In the genomic region with DNA sequence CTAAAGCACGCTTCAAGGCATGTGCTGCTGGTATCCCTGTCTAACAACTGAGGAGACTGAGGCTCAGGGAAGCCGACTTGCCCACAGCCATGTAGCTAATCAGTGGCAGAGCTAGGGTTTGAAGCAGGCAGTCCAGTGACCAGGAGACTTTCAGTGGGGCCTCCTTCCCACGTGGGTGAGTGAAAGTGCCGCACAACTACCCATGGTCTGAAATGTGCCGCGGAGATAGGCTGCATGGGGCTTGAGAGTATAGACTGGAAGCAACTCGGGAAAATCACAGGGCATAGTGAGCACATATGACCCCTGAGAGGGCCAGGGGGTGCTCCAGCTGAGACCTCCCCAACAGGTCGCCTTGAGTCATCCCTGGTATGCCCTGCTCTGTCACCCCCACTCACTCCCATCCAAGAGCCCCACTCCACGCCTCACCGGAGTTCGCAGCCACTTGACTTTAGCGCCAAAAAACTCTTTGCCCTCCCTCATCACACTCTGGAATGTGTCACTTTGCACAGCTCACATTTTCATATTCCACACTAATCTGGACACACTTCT, we compare ENCODE assay signal across 16 cellular contexts. TPM values are rescaled to one million over a fixed set of nuclear protein-coding genes. Genes with fewer than 3 reads are reported as not detected.
DNase-seq lines count a peak whose midpoint lies in the region; ATAC-seq and TF ChIP-seq lines count a peak whose summit lies in the region.
"Had no signal": no experiment of that assay in that cellular context is flagged by ENCODE, and none has a peak within 500 bp of the region (broad histone marks: within the 10 kb centered on the region; RNA-seq: fewer than 3 reads in every experiment).

No MANE protein-coding gene starts in this region.

- 94 to 95% methylated on average over 12 of the region's 12 CpGs for WGBS in sigmoid colon, 2 donors
- WGBS in GM23248 (ENCODE audit: low coverage in 1 of 2, low lambda C conversion rate in 2 of 2, missing lambda C conversion rate in 2 of 2), 2 experiments = 78 to 84% methylated on average over 12 of the region's 12 CpGs

- H4K20me1 ChIP-seq in GM23338 (replicated peaks; ENCODE audit: insufficient read depth) (no peaks in the 10 kb centered on the region), GM23248 (ENCODE audit: insufficient read depth) (no peaks in the 10 kb centered on the region)

- intact Hi-C loops in sigmoid colon (cut with DNase I) = no loop called here

- no peak for ATAC-seq in GM23338

- peaks cover 31% of the 10 kb centered on the region for H3K4me1 Mint-ChIP-seq in GM23338

- peaks cover 10% of the 10 kb centered on the region; the same call in 2 of the 3 replicates for H3K9me3 Mint-ChIP-seq in GM23338

- in situ Hi-C loops in GM23248 (cut with MboI) = no loop called here

- H2AFZ ChIP-seq in GM23338 (no peak overlapping the region), GM23248 (no peak overlapping the region)

- no peak overlapping the region for H3K9ac ChIP-seq in GM23248

- H3K27me3 ChIP-seq in GM23338 (ENCODE audit: insufficient read depth) (no peaks in the 10 kb centered on the region), sigmoid colon (no peaks in the 10 kb centered on the region), GM23248 (replicated peaks; ENCODE audit: insufficient read depth) (no peaks in the 10 kb centered on the region)
- H3K27me3 ChIP-seq: tibial artery had no signal

- DNase-seq in GM23338 (ENCODE audit: low spot score) (no peak), islet precursor cell (peak; percentile 47), sigmoid colon (no peak), SK-N-DZ (ENCODE audit: low spot score) (no peak), HPDE6-E6E7 (ENCODE audit: extremely low spot score) (no peak), GM23248 (no peak), GM03348 (ENCODE audit: low spot score) (no peak)
- DNase-seq: activated naive CD4-positive, alpha-beta T cell treated with Interleukin-2 at 50 U/mL for 16 hours; activated T-cell treated with anti-CD3 and anti-CD28 coated beads, Interleukin-2, amount 50 U/mL, for 48 hours; cortex of kidney; NK-92 treated with Interleukin-12 subunit alpha and Interleukin-12 subunit beta, amount 100 ng/mL, for 24 hours; retina; stimulated activated naive CD4-positive, alpha-beta T cell treated with Interleukin-2 at 50 U/mL for 16 hours; tibial artery had no signal

- H3K79me2 ChIP-seq in GM23338 (replicated peaks; ENCODE audit: insufficient read depth) (peaks cover 68% of the 10 kb centered on the region), GM23248 (ENCODE audit: insufficient read depth) (no peaks in the 10 kb centered on the region)

- H3F3A ChIP-seq in GM23338 (replicated peaks; ENCODE audit: low read depth) (0 out of 2 replicates have a peak, but pooled peaks cover 3% of the 10 kb centered on the region), GM23248 (ENCODE audit: insufficient read depth) (no peaks in the 10 kb centered on the region)

- H3K27me3 Mint-ChIP-seq in GM23338 (ENCODE audit: insufficient read depth, low read depth, poor library complexity) = peaks cover 9% of the 10 kb centered on the region
- H3K27me3 Mint-ChIP-seq: IgD-negative memory B cell had no signal

- TF ChIP-seq POLR2A in sigmoid colon (IDR thresholded peaks at IDR 0.05) = no peak

- no peak overlapping the region for H3K4me3 Mint-ChIP-seq in GM23338
- H3K4me3 Mint-ChIP-seq: IgD-negative memory B cell had no signal

- no peaks in the 10 kb centered on the region for H3K9me2 ChIP-seq in GM23338 (ENCODE audit: insufficient read depth)
- H3K9me2 ChIP-seq in GM23248 (ENCODE audit: insufficient read depth) = no peaks in the 10 kb centered on the region

- H3K4me2 ChIP-seq in GM23338 = no peak overlapping the region
- no peak overlapping the region for H3K4me2 ChIP-seq in GM23248 (ENCODE audit: unreplicated experiment)

- peak overlapping the region; percentile 49; the same call in 1 of the 2 replicates for H3K27ac Mint-ChIP-seq in GM23338

- TF ChIP-seq CTCF in GM23338 (conservative IDR thresholded peaks at IDR 0.05; ENCODE audit: low read depth in 2 of 2) = no peak
- no peak for TF ChIP-seq CTCF in VCaP (conservative IDR thresholded peaks at IDR 0.05)
- no peak for TF ChIP-seq CTCF in sigmoid colon (IDR thresholded peaks at IDR 0.05)

- H3K36me3 ChIP-seq in GM23338 (ENCODE audit: insufficient read depth) (no peaks in the 10 kb centered on the region), sigmoid colon (no peaks in the 10 kb centered on the region), GM23248 (ENCODE audit: low read depth) (no peaks in the 10 kb centered on the region)
- H3K36me3 ChIP-seq: tibial artery had no signal

- H3K4me3 ChIP-seq in GM23338 (no peak overlapping the region), sigmoid colon (no peak overlapping the region), GM23248 (no peak overlapping the region)
- H3K4me3 ChIP-seq: tibial artery had no signal

- TF ChIP-seq EP300 in sigmoid colon (IDR thresholded peaks at IDR 0.05) = no peak

- no peak overlapping the region for H3K27ac ChIP-seq in GM23338 (ENCODE audit: low read depth)
- H3K27ac ChIP-seq in VCaP = peak overlapping the region; percentile 100
- peak overlapping the region in 3 of 4 donors; percentile 72 to 83 (median 79) for H3K27ac ChIP-seq in sigmoid colon
- no peak overlapping the region for H3K27ac ChIP-seq in GM23248
- H3K27ac ChIP-seq: tibial artery had no signal

- H3K4me1 ChIP-seq in GM23338 (ENCODE audit: insufficient read depth) (peaks cover 13% of the 10 kb centered on the region; the same call in 1 of the 2 replicates), sigmoid colon (peaks cover 0 to 47% (median 42%) of the 10 kb centered on the region in 4 donors), GM23248 (ENCODE audit: insufficient read depth) (no peaks in the 10 kb centered on the region)

- H3K36me3 Mint-ChIP-seq in GM23338 (ENCODE audit: low read depth) = peaks cover 18% of the 10 kb centered on the region

- H3K9me3 ChIP-seq in sigmoid colon (no peaks in the 10 kb centered on the region), GM23248 (ENCODE audit: low read depth) (no peaks in the 10 kb centered on the region)

TF ChIP-seq in GM23338, 12 proteins besides CTCF, POLR2A, EP300 and RAD21:
- no peak for TF ChIP-seq EZH2phosphoT487 (IDR thresholded peaks at IDR 0.05; ENCODE audit: unreplicated experiment)
TF ChIP-seq in GM23338: peak in this region for 0.

RNA-seq across cellular contexts. Expression of a gene that starts 19.1 kb away (rescaled TPM):
- 15.0 and 25.1 TPM in 2 replicates for total RNA-seq in GM23338 (2014; rRNA removed; shearing (Covaris generic))
- 21.5 and 21.8 TPM in 2 replicates for polyA plus RNA-seq in GM23338 (2016; fragmentation: Nextera tagmentation; extraction: Ambion mirVana)
- 10 to 100 TPM in 1 of 4 donors, 1 to 10 TPM in 3; 5.3 to 38.9 (median 6.1) TPM for total RNA-seq in sigmoid colon
- 10 to 100 TPM in 1 of 3 donors, 1 to 10 TPM in 2; 8.1 to 19.8 (median 9.5) TPM for polyA plus RNA-seq in sigmoid colon
- polyA plus RNA-seq in SK-N-DZ (2014; cell fraction: cytosol; rRNA removed) = 10.8 and 17.9 TPM in 2 replicates
- polyA plus RNA-seq in SK-N-DZ (2014; cell fraction: nucleus; rRNA removed) = 3.7 and 5.4 TPM in 2 replicates
- 1.9 and 4.4 TPM in 2 replicates for total RNA-seq in GM23248 (2014; rRNA removed; shearing (Covaris generic))
- polyA plus RNA-seq in GM23248 (2016; fragmentation: Nextera tagmentation; extraction: Ambion mirVana) = 1.8 and 3.1 TPM in 2 replicates

Comparison
In these comparisons a context has a peak if more than half of its experiments do, and no peak if none do; other contexts are left out.
1. H3K27ac ChIP-seq: peak in VCaP (single experiment) and sigmoid colon (3 of 4); none in GM23338 (single experiment) and GM23248 (single experiment).